16 cellular contexts compared by ENCODE assay signal in genomic region chr12:90859591-90859990, GRCh38.
A peak's percentile ranks its signal among the peaks of the same experiment; 100 is the strongest.
DNase-seq lines count a peak whose midpoint lies in the region; ATAC-seq and TF ChIP-seq lines count a peak whose summit lies in the region.
"Had no signal": no experiment of that assay in that cellular context is flagged by ENCODE, and none has a peak within 500 bp of the region (broad histone marks: within the 10 kb centered on the region; RNA-seq: fewer than 3 reads in every experiment).

No MANE protein-coding gene starts in this region.

- H3K4me1 Mint-ChIP-seq in nephron (peaks cover 25% of the 10 kb centered on the region), endothelial cell (ENCODE audit: unreplicated experiment) (no peaks in the 10 kb centered on the region)
- H3K4me1 Mint-ChIP-seq: B cell; CD4-positive, CD25-positive, alpha-beta regulatory T cell; GM23338; H9 had no signal

- H3K36me3 Mint-ChIP-seq in nephron (ENCODE audit: low read depth) = no peaks in the 10 kb centered on the region
- H3K36me3 Mint-ChIP-seq in endothelial cell (ENCODE audit: low read depth, unreplicated experiment) = no peaks in the 10 kb centered on the region
- H3K36me3 Mint-ChIP-seq: CD4-positive, CD25-positive, alpha-beta regulatory T cell; CD8-positive, alpha-beta T cell had no signal

- H3K9me3 Mint-ChIP-seq in nephron (peaks cover 12% of the 10 kb centered on the region), endothelial cell (ENCODE audit: unreplicated experiment) (no peaks in the 10 kb centered on the region)
- H3K9me3 Mint-ChIP-seq: CD8-positive, alpha-beta T cell; GM23338 had no signal

- peak; percentile 17 for ATAC-seq in left colon
- ATAC-seq: CD8-positive, alpha-beta T cell; GM23338; HCT116 had no signal

- H3K27ac Mint-ChIP-seq in nephron (peak overlapping the region; percentile 46 to 94 (median 84)), endothelial cell (ENCODE audit: unreplicated experiment) (no peak overlapping the region)
- H3K27ac Mint-ChIP-seq: B cell; CD4-positive, CD25-positive, alpha-beta regulatory T cell; CD8-positive, alpha-beta T cell; GM23338; H9 had no signal

- H3K27me3 Mint-ChIP-seq in nephron (ENCODE audit: low read depth) (peaks cover 5% of the 10 kb centered on the region), endothelial cell (ENCODE audit: unreplicated experiment) (no peaks in the 10 kb centered on the region)
- H3K27me3 Mint-ChIP-seq: B cell; CD4-positive, CD25-positive, alpha-beta regulatory T cell had no signal

- TF ChIP-seq CTCF in nephron (IDR thresholded peaks at IDR 0.05; ENCODE audit: unreplicated experiment in 3 of 3) (no peak), endothelial cell (IDR thresholded peaks at IDR 0.05; ENCODE audit: unreplicated experiment) (no peak)

- DNase-seq in DMS53 (lab: John Stamatoyannopoulos, UW) (peak; percentile 22), DMS53 treated with DMSO at 0.1 percent for 48 hours (lab: John Stamatoyannopoulos, UW; ENCODE audit: unreplicated experiment) (no peak), left colon (no peak), NCI-H82 (lab: John Stamatoyannopoulos, UW) (no peak), endothelial cell (ENCODE audit: low spot score) (no peak), putamen (ENCODE audit: low spot score) (no peak)
- DNase-seq: CD4-positive, CD25-positive, alpha-beta regulatory T cell; CD8-positive, alpha-beta T cell; DMS153; DMS79 treated with DMSO at 0.1 percent for 48 hours; GF-D8; H9 had no signal

- H3K4me3 Mint-ChIP-seq in nephron (no peak overlapping the region), endothelial cell (ENCODE audit: unreplicated experiment) (no peak overlapping the region)
- H3K4me3 Mint-ChIP-seq: B cell; CD4-positive, CD25-positive, alpha-beta regulatory T cell; CD8-positive, alpha-beta T cell; GM23338; H9 had no signal

- intact Hi-C loops in left colon (cut with DNase I, micrococcal nuclease) = no loop called here
